Comparison of ENCODE assay signal across 30 cellular contexts in the genomic region with DNA sequence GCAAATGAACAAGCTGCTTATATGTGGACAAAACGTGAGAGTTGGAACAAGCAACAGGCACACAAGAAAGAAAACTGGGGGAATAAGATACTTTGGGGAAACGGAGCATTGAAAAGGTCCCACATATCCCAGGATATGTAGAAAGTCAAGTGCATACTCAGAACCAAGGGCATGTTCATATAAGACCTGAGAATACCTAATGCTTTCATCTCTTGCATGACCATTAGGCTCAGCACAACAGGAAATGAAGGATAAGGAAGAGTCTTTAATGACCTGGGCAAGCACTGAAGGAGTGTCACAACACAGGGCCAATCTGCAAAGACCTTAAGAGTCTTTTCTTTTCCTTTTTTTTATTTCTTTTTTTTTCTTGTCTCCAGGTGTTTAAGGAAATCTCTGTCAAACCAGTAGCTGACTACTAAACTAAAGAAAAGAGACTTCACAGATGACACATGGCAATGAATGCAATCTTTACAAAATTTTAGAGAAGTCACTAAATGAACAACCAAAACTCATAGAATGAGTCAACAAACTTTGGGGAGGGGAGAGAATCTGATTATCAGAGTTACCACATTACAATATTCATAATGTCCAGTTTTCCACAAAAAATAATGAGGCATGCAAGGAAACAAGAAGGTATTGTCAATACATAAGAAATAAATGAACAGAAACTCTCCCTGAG.
A peak's percentile ranks its signal among the peaks of the same experiment; 100 is the strongest.
DNase-seq lines count a peak whose midpoint lies in the region; ATAC-seq and TF ChIP-seq lines count a peak whose summit lies in the region.
"Had no signal": no experiment of that assay in that cellular context is flagged by ENCODE, and none has a peak within 500 bp of the region (broad histone marks: within the 10 kb centered on the region; RNA-seq: fewer than 3 reads in every experiment).

No MANE protein-coding gene starts in this region.

- no peaks in the 10 kb centered on the region for H3K4me1 ChIP-seq in BE2C
- H3K4me1 ChIP-seq: heart right ventricle, lower lobe of right lung had no signal

- H3K9me3 Mint-ChIP-seq in stimulated activated naive CD8-positive, alpha-beta T cell treated with anti-CD3 and anti-CD28 coated beads, Interleukin-15, amount 100 ng/mL, for 72 hours, result peaks cover 2 to 7% of the 10 kb centered on the region in 2 donors
- H3K9me3 Mint-ChIP-seq in stimulated activated effector memory CD8-positive, alpha-beta T cell treated with anti-CD3 and anti-CD28 coated beads, Interleukin-12 subunit alpha, Interleukin-12 subunit beta, amount 100 ng/mL, for 72 hours, result no peaks in the 10 kb centered on the region
- H3K9me3 Mint-ChIP-seq: activated T-helper 1 cell treated with anti-CD3 and anti-CD28 coated beads, Interleukin-12 subunit alpha, Interleukin-12 subunit beta, Interleukin-2, Interleukin-4 antibody, amounts not matched to agents 30 ng/mL and 10 ng/mL and 1 ng/mL, durations not matched to agents 14 hours and 24 hours and 36 hours; dendritic cell treated with granulocyte-macrophage colony-stimulating factor and Interleukin-4, amounts not matched to agents 40 ng/mL and 50 ng/mL, for 4 days; endodermal cell; natural killer cell treated with Interleukin-12 subunit alpha and Interleukin-12 subunit beta and Interleukin-15 and Interleukin-18, amount 100 ng/mL, for 72 hours; type B pancreatic cell had no signal

- H3K36me3 Mint-ChIP-seq in stimulated activated effector memory CD8-positive, alpha-beta T cell treated with anti-CD3 and anti-CD28 coated beads, Interleukin-12 subunit alpha, Interleukin-12 subunit beta, amount 100 ng/mL, for 72 hours, result no peaks in the 10 kb centered on the region
- H3K36me3 Mint-ChIP-seq: activated naive CD8-positive, alpha-beta T cell treated with anti-CD3 and anti-CD28 coated beads, Interleukin-2, amount 10 ng/mL, durations not matched to agents 7 days and 5 days; type B pancreatic cell had no signal

- peak; percentile 20 for ATAC-seq in stimulated activated naive CD8-positive, alpha-beta T cell treated with anti-CD3 and anti-CD28 coated beads, Interleukin-15, amount 100 ng/mL, for 72 hours
- no peak for ATAC-seq in stimulated activated naive CD8-positive, alpha-beta T cell treated with anti-CD3 and anti-CD28 coated beads, Interleukin-15, Interleukin-2, amounts not matched to agents 100 U/mL and 50 U/mL, for 24 hours
- peak; percentile 90 for ATAC-seq in HG02759 (IDR thresholded peaks at IDR 0.05; ENCODE audit: unreplicated experiment)
- peak; percentile 62 for ATAC-seq in HG03558 (IDR thresholded peaks at IDR 0.05; ENCODE audit: extremely low read depth, unreplicated experiment)
- ATAC-seq in stimulated activated effector memory CD8-positive, alpha-beta T cell treated with anti-CD3 and anti-CD28 coated beads, Interleukin-12 subunit alpha, Interleukin-12 subunit beta, amount 100 ng/mL, for 72 hours, result peak; percentile 47
- no peak for ATAC-seq in HG03095 (IDR thresholded peaks at IDR 0.05; ENCODE audit: unreplicated experiment)
- no peak for ATAC-seq in GM19395 (IDR thresholded peaks at IDR 0.05; ENCODE audit: unreplicated experiment)
- ATAC-seq: esophagus mucosa; heart right ventricle; lower lobe of right lung; mucosa of descending colon; natural killer cell treated with Interleukin-12 subunit alpha and Interleukin-12 subunit beta and Interleukin-15 and Interleukin-18, amount 100 ng/mL, for 72 hours; Panc1 had no signal

- no peak overlapping the region for H3K4me3 Mint-ChIP-seq in stimulated activated naive CD8-positive, alpha-beta T cell treated with anti-CD3 and anti-CD28 coated beads, Interleukin-15, amount 100 ng/mL, for 72 hours
- no peak overlapping the region for H3K4me3 Mint-ChIP-seq in stimulated activated effector memory CD8-positive, alpha-beta T cell treated with anti-CD3 and anti-CD28 coated beads, Interleukin-12 subunit alpha, Interleukin-12 subunit beta, amount 100 ng/mL, for 72 hours
- H3K4me3 Mint-ChIP-seq: activated CD4-positive, alpha-beta T cell treated with anti-CD3 and anti-CD28 coated beads, Interleukin-2, amount 10 ng/mL, durations not matched to agents 24 days and 14 days; activated naive CD8-positive, alpha-beta T cell treated with anti-CD3 and anti-CD28 coated beads, Interleukin-2, amount 10 ng/mL, durations not matched to agents 7 days and 5 days; activated T-helper 1 cell treated with anti-CD3 and anti-CD28 coated beads, Interleukin-12 subunit alpha, Interleukin-12 subunit beta, Interleukin-2, Interleukin-4 antibody, amounts not matched to agents 30 ng/mL and 10 ng/mL and 1 ng/mL, durations not matched to agents 14 hours and 24 hours and 36 hours; dendritic cell treated with granulocyte-macrophage colony-stimulating factor and Interleukin-4, amounts not matched to agents 40 ng/mL and 50 ng/mL, for 4 days; endodermal cell; natural killer cell treated with Interleukin-12 subunit alpha and Interleukin-12 subunit beta and Interleukin-15 and Interleukin-18, amount 100 ng/mL, for 72 hours; type B pancreatic cell had no signal

- H3K4me3 ChIP-seq in BE2C (ENCODE audit: low read depth, low read length), result no peak overlapping the region
- H3K4me3 ChIP-seq: heart right ventricle, lower lobe of right lung, mucosa of descending colon, skin epidermis had no signal

- no peak for TF ChIP-seq CTCF in BE2C (IDR thresholded peaks at IDR 0.05; ENCODE audit: low read depth, low read length)

- no peak overlapping the region for H3K27ac Mint-ChIP-seq in stimulated activated naive CD8-positive, alpha-beta T cell treated with anti-CD3 and anti-CD28 coated beads, Interleukin-15, amount 100 ng/mL, for 72 hours
- no peak overlapping the region for H3K27ac Mint-ChIP-seq in stimulated activated effector memory CD8-positive, alpha-beta T cell treated with anti-CD3 and anti-CD28 coated beads, Interleukin-12 subunit alpha, Interleukin-12 subunit beta, amount 100 ng/mL, for 72 hours
- H3K27ac Mint-ChIP-seq: activated CD4-positive, alpha-beta T cell treated with anti-CD3 and anti-CD28 coated beads, Interleukin-2, amount 10 ng/mL, durations not matched to agents 24 days and 14 days; activated naive CD8-positive, alpha-beta T cell treated with anti-CD3 and anti-CD28 coated beads, Interleukin-2, amount 10 ng/mL, durations not matched to agents 7 days and 5 days; activated T-helper 1 cell treated with anti-CD3 and anti-CD28 coated beads, Interleukin-12 subunit alpha, Interleukin-12 subunit beta, Interleukin-2, Interleukin-4 antibody, amounts not matched to agents 30 ng/mL and 10 ng/mL and 1 ng/mL, durations not matched to agents 14 hours and 24 hours and 36 hours; dendritic cell treated with granulocyte-macrophage colony-stimulating factor and Interleukin-4, amounts not matched to agents 40 ng/mL and 50 ng/mL, for 4 days; endodermal cell; natural killer cell treated with Interleukin-12 subunit alpha and Interleukin-12 subunit beta and Interleukin-15 and Interleukin-18, amount 100 ng/mL, for 72 hours; type B pancreatic cell had no signal

- no peaks in the 10 kb centered on the region for H3K36me3 ChIP-seq in BE2C
- H3K36me3 ChIP-seq: heart right ventricle, lower lobe of right lung had no signal

- H3K4me1 Mint-ChIP-seq in stimulated activated naive CD8-positive, alpha-beta T cell treated with anti-CD3 and anti-CD28 coated beads, Interleukin-15, amount 100 ng/mL, for 72 hours, result no peaks in the 10 kb centered on the region
- peaks cover 8% of the 10 kb centered on the region for H3K4me1 Mint-ChIP-seq in stimulated activated effector memory CD8-positive, alpha-beta T cell treated with anti-CD3 and anti-CD28 coated beads, Interleukin-12 subunit alpha, Interleukin-12 subunit beta, amount 100 ng/mL, for 72 hours

- H3K9me3 ChIP-seq in BE2C, result no peaks in the 10 kb centered on the region
- H3K9me3 ChIP-seq: heart right ventricle, lower lobe of right lung, mucosa of descending colon had no signal

- H3K27me3 Mint-ChIP-seq in stimulated activated naive CD8-positive, alpha-beta T cell treated with anti-CD3 and anti-CD28 coated beads, Interleukin-15, amount 100 ng/mL, for 72 hours, result no peaks in the 10 kb centered on the region
- H3K27me3 Mint-ChIP-seq: dendritic cell treated with granulocyte-macrophage colony-stimulating factor and Interleukin-4, amounts not matched to agents 40 ng/mL and 50 ng/mL, for 4 days; type B pancreatic cell had no signal

- no peaks in the 10 kb centered on the region for H3K27me3 ChIP-seq in BE2C

- no peak for DNase-seq in stimulated activated naive CD8-positive, alpha-beta T cell treated with anti-CD3 and anti-CD28 coated beads, Interleukin-15, amount 100 ng/mL, for 72 hours
- DNase-seq in stimulated activated naive CD8-positive, alpha-beta T cell treated with anti-CD3 and anti-CD28 coated beads, Interleukin-15, Interleukin-2, amounts not matched to agents 100 U/mL and 50 U/mL, for 24 hours, result no peak
- no peak for DNase-seq in stimulated activated effector memory CD8-positive, alpha-beta T cell treated with anti-CD3 and anti-CD28 coated beads, Interleukin-12 subunit alpha, Interleukin-12 subunit beta, amount 100 ng/mL, for 72 hours (ENCODE audit: low spot score in 2 of 2)
- DNase-seq in BE2C, result no peak
- DNase-seq: activated CD4-positive, alpha-beta T cell treated with anti-CD3 and anti-CD28 coated beads, Interleukin-2, amount 10 ng/mL, durations not matched to agents 24 days and 14 days; activated naive CD8-positive, alpha-beta T cell treated with anti-CD3 and anti-CD28 coated beads, Interleukin-2, amount 10 ng/mL, durations not matched to agents 7 days and 5 days; central memory CD4-positive, alpha-beta T cell; endodermal cell; foreskin fibroblast; heart right ventricle; kidney glomerular epithelial cell; lower lobe of right lung; mucosa of descending colon; NCI-H1105 treated with DMSO at 0.1 percent for 48 hours; NCI-H1930; NCI-H524 treated with DMSO at 0.1 percent for 48 hours; NK-92 treated with Interleukin-12 subunit alpha and Interleukin-12 subunit beta, amount 100 ng/mL, for 24 hours; SHP77; stimulated activated CD4-positive, alpha-beta T cell treated with anti-CD3 and anti-CD28 coated beads, Interleukin-1b, Interleukin-23, amount 100 ng/mL, for 48 hours had no signal

Comparison
In these comparisons a context has a peak if more than half of its experiments do, and no peak if none do; other contexts are left out.
1. ATAC-seq: peak in stimulated activated naive CD8-positive, alpha-beta T cell treated with anti-CD3 and anti-CD28 coated beads, Interleukin-15, amount 100 ng/mL, for 72 hours (single experiment), HG02759 (single experiment), HG03558 (single experiment) and stimulated activated effector memory CD8-positive, alpha-beta T cell treated with anti-CD3 and anti-CD28 coated beads, Interleukin-12 subunit alpha, Interleukin-12 subunit beta, amount 100 ng/mL, for 72 hours (single experiment); none in stimulated activated naive CD8-positive, alpha-beta T cell treated with anti-CD3 and anti-CD28 coated beads, Interleukin-15, Interleukin-2, amounts not matched to agents 100 U/mL and 50 U/mL, for 24 hours (single experiment), HG03095 (single experiment) and GM19395 (single experiment).